1 cellular context compared by ENCODE assay signal in the genomic region with DNA sequence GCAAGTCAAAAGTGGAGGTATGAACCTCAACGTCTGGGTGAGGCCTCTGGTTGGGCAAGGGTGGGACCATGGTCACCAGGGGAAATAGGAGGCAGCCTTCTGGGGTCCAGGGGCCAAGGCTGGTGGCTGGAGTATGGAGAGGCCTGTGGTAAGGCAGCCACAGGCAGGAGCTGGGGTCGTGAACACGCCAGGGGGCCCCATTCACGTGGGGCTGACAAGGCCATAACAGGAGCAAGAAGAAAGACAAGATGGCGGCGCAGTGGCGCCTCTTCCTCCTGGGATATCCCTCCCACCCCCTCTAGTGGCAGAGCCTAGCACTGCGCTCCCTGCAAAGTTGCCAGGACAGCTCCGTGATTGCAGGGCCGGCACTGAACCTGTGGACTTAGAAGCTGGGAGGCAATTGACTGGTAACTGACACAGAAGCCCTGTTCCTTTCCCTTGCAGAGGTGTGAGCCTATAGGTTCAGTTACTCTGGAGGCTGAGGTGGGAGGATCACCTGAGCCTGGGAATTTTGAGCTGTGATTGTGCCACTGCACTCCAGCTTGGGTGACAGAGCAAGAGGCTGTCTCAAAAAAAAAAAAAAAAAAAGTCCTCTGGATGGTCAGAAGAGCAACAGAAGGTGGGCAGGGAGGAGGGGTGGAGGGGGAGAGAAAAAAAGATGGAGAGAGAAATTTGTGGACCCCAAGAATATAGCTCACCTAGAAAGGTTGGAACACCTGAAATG.
TF ChIP-seq lines count a peak whose summit lies in the region.

No MANE protein-coding gene starts in this region.

TF ChIP-seq in HCT116, 20 proteins besides CTCF, POLR2A, EP300 and RAD21:
- TF ChIP-seq ELF1 (IDR thresholded peaks at IDR 0.05; ENCODE audit: borderline replicate concordance, low read depth): no peak
- TF ChIP-seq, protein P1, sequence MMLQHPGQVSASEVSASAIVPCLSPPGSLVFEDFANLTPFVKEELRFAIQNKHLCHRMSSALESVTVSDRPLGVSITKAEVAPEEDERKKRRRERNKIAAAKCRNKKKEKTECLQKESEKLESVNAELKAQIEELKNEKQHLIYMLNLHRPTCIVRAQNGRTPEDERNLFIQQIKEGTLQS (IDR thresholded peaks at IDR 0.05): no peak
- TF ChIP-seq POLR2AphosphoS5 (IDR thresholded peaks at IDR 0.05; ENCODE audit: low read depth, low read length): no peak
- TF ChIP-seq EZH2 (IDR thresholded peaks at IDR 0.05): no peak
- no peak for TF ChIP-seq FOSL1 (IDR thresholded peaks at IDR 0.05; ENCODE audit: low read depth)
- no peak for TF ChIP-seq ZBTB33 (IDR thresholded peaks at IDR 0.05; ENCODE audit: extremely low read depth, insufficient replicate concordance, low read length)
- TF ChIP-seq SRF (IDR thresholded peaks at IDR 0.05; ENCODE audit: low read depth): no peak
- no peak for TF ChIP-seq ZNF274 (IDR thresholded peaks at IDR 0.05; ENCODE audit: low read depth, low read length)
- no peak for TF ChIP-seq REST (IDR thresholded peaks at IDR 0.05; ENCODE audit: low read depth)
- no peak for TF ChIP-seq EZH2phosphoT487 (IDR thresholded peaks at IDR 0.05; ENCODE audit: borderline replicate concordance)
- TF ChIP-seq CEBPB (IDR thresholded peaks at IDR 0.05; ENCODE audit: low read depth): no peak
- no peak for TF ChIP-seq JUND (IDR thresholded peaks at IDR 0.05)
- TF ChIP-seq YY1 (IDR thresholded peaks at IDR 0.05; ENCODE audit: extremely low read depth, insufficient replicate concordance, low read depth, low read length): peak; percentile 92
- TF ChIP-seq TCF7L2 (IDR thresholded peaks at IDR 0.05; ENCODE audit: borderline replicate concordance, extremely low read depth, insufficient read depth, insufficient read length): no peak
- TF ChIP-seq EGR1 (IDR thresholded peaks at IDR 0.05; ENCODE audit: low read depth): no peak
- TF ChIP-seq ZFX (IDR thresholded peaks at IDR 0.05): peak; percentile 30; the same call in 1 of the 2 replicates
- TF ChIP-seq SP1 (IDR thresholded peaks at IDR 0.05; ENCODE audit: low read depth): no peak
- TF ChIP-seq CBX3 (IDR thresholded peaks at IDR 0.05; ENCODE audit: low read depth): peak; percentile 37; the same call in 1 of the 2 replicates
- TF ChIP-seq, protein P2, sequence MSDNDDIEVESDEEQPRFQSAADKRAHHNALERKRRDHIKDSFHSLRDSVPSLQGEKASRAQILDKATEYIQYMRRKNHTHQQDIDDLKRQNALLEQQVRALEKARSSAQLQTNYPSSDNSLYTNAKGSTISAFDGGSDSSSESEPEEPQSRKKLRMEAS (IDR thresholded peaks at IDR 0.05): 0 out of 2 replicates have a peak, but pooled peaks have one; percentile 22
- no peak for TF ChIP-seq SIN3A (IDR thresholded peaks at IDR 0.05; ENCODE audit: low read depth)
